In genomic region chr15:89335289-89336041, GRCh38 we compare ENCODE assay signal across 1 cellular context.
TF ChIP-seq lines count a peak whose summit lies in the region.

No MANE protein-coding gene starts in this region.

TF ChIP-seq in K562, 482 proteins besides CTCF, POLR2A, EP300 and RAD21 (continued from another document):
- no peak for TF ChIP-seq CHAMP1 (IDR thresholded peaks at IDR 0.05)
- 0 out of 4 replicates have a peak, but pooled peaks of 1 of the 2 experiments have one; percentile 5 for TF ChIP-seq ARNT (IDR thresholded peaks at IDR 0.05)
- no peak for TF ChIP-seq NR2C1 (IDR thresholded peaks at IDR 0.05)
- no peak for TF ChIP-seq NR2C1 (tag; IDR thresholded peaks at IDR 0.05)
- TF ChIP-seq TRIM28 (IDR thresholded peaks at IDR 0.05) = no peak
- no peak for TF ChIP-seq SREBF2 (CRISPR knock-in tag; IDR thresholded peaks at IDR 0.05)
- no peak for TF ChIP-seq CREB3L1 (IDR thresholded peaks at IDR 0.05; ENCODE audit: borderline replicate concordance, low read depth)
- TF ChIP-seq THRA (IDR thresholded peaks at IDR 0.05) = no peak
- no peak for TF ChIP-seq POLR2G (IDR thresholded peaks at IDR 0.05; ENCODE audit: low read depth, low read length)
- TF ChIP-seq MAFK (IDR thresholded peaks at IDR 0.05; ENCODE audit: low read length) = no peak; the same call in 1 of the 2 replicates
- TF ChIP-seq GATAD2A (IDR thresholded peaks at IDR 0.05) = no peak
- no peak for TF ChIP-seq MAFG (tag; conservative IDR thresholded peaks at IDR 0.05)
- no peak for TF ChIP-seq ETS1 (conservative IDR thresholded peaks at IDR 0.05; ENCODE audit: control insufficient read depth, low read depth, low read length)
- no peak for TF ChIP-seq GABPB2 (CRISPR knock-in tag; conservative IDR thresholded peaks at IDR 0.05)
- no peak for TF ChIP-seq GTF2B (IDR thresholded peaks at IDR 0.05; ENCODE audit: extremely low read depth, insufficient read length)
- no peak for TF ChIP-seq E2F4 (CRISPR knock-in tag; IDR thresholded peaks at IDR 0.05; ENCODE audit: low read depth)
- TF ChIP-seq ZNF175 (CRISPR knock-in tag; IDR thresholded peaks at IDR 0.05; ENCODE audit: low read depth) = no peak
